21 cellular contexts compared by ENCODE assay signal in the genomic region with DNA sequence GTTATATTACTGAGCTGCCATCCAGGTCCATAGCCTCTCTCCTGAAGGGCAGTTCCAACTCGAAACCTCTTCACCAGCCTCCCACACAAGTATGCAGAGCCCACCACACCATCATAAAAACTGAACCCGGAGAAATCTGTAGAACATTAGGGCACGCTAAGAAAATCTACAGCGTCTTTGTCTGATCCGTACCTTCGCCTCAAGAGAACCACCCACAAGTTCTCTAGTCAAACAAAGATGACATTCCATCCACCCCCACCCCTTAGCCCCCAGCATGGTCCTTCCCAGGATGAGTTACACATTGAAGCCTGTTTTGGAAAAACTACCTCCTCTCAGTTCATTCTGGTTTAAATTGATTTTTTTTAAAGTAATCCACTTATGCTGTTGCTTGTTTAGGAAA.
"Had no signal": no experiment of that assay in that cellular context is flagged by ENCODE, and none has a peak within 500 bp of the region (broad histone marks: within the 10 kb centered on the region; RNA-seq: fewer than 3 reads in every experiment).

No MANE protein-coding gene starts in this region.

- H3K4me3 ChIP-seq: esophagus muscularis mucosa, heart right ventricle, left lung, lower lobe of right lung, right lobe of liver, transverse colon, uterus had no signal

- H3K36me3 ChIP-seq: esophagus muscularis mucosa, heart right ventricle, left lung, lower lobe of right lung, right lobe of liver, transverse colon, uterus had no signal

- DNase-seq: activated CD4-positive, alpha-beta memory T cell treated with anti-CD3 and anti-CD28 coated beads, Interleukin-2, amount 10 ng/mL, durations not matched to agents 7 days and 5 days; activated CD4-positive, alpha-beta T cell treated with anti-CD3 and anti-CD28 coated beads for 1 hour; activated CD4-positive, alpha-beta T cell treated with anti-CD3 and anti-CD28 coated beads, Interleukin-2, amount 10 ng/mL, durations not matched to agents 7 days and 5 days; activated naive CD8-positive, alpha-beta T cell treated with anti-CD3 and anti-CD28 coated beads, Interleukin-2, amount 50 U/mL, for 24 hours; activated T-cell treated with anti-CD3 and anti-CD28 coated beads, Interleukin-2, amount 50 U/mL, for 48 hours; amygdala; foreskin keratinocyte; heart right ventricle; left lung; lower lobe of right lung; mesendoderm; right lobe of liver; small intestine; stimulated activated CD4-positive, alpha-beta T cell treated with anti-CD3 and anti-CD28 coated beads, Interleukin-2, amount 100 ng/mL, for 24 hours; stimulated activated naive B cell treated with anti-CD40 and anti-IgM and Interleukin-4, amounts not matched to agents 10 μg/mL and 1 μg/mL and 100 μg/mL, for 72 hours; T1000; transverse colon; uterus had no signal

- H3K9me3 ChIP-seq: right lobe of liver, transverse colon, uterus had no signal

- ATAC-seq: activated naive CD8-positive, alpha-beta T cell treated with anti-CD3 and anti-CD28 coated beads, Interleukin-2, amount 50 U/mL, for 24 hours; heart right ventricle; left lung; lower lobe of right lung; natural killer cell treated with Interleukin-12 subunit alpha and Interleukin-12 subunit beta and Interleukin-15 and Interleukin-18, amount 100 ng/mL, for 72 hours; right lobe of liver; stimulated activated naive B cell treated with anti-CD40 and anti-IgM and Interleukin-4, amounts not matched to agents 10 μg/mL and 1 μg/mL and 100 μg/mL, for 72 hours; WTC11 had no signal

- FAIRE-seq: small intestine had no signal

- H3K27ac ChIP-seq: esophagus muscularis mucosa, foreskin keratinocyte, heart right ventricle, left lung, lower lobe of right lung, right lobe of liver, transverse colon had no signal

- H3K4me1 ChIP-seq: left lung, lower lobe of right lung, right lobe of liver, transverse colon, uterus had no signal

- H3K27me3 ChIP-seq: esophagus muscularis mucosa, foreskin keratinocyte, heart right ventricle, left lung, right lobe of liver, transverse colon, uterus had no signal
